In genomic region chr4:41365726-41366125, GRCh38 we compare ENCODE assay signal across 20 cellular contexts.
DNase-seq lines count a peak whose midpoint lies in the region; ATAC-seq, FAIRE-seq and TF ChIP-seq lines count a peak whose summit lies in the region.
"Had no signal": no experiment of that assay in that cellular context is flagged by ENCODE, and none has a peak within 500 bp of the region (broad histone marks: within the 10 kb centered on the region; RNA-seq: fewer than 3 reads in every experiment).

No MANE protein-coding gene starts in this region.

- no peak overlapping the region for H4K8ac ChIP-seq in neuronal stem cell (ENCODE audit: low read depth, low read length)

- H2BK120ac ChIP-seq in neuronal stem cell (ENCODE audit: low read depth, low read length): no peak overlapping the region

- no peak overlapping the region for H2AK5ac ChIP-seq in neuronal stem cell (ENCODE audit: low read depth, low read length)

- H3K79me1 ChIP-seq in neuronal stem cell (ENCODE audit: low read depth, low read length): no peaks in the 10 kb centered on the region

- H3K23ac ChIP-seq in neuronal stem cell (ENCODE audit: low read depth, low read length, poor library complexity): no peak overlapping the region

- no peak overlapping the region for H2AFZ ChIP-seq in neuronal stem cell (ENCODE audit: low read length)

- no peak overlapping the region for H3K27ac ChIP-seq in neuronal stem cell (replicated peaks; ENCODE audit: low read length)
- H3K27ac ChIP-seq in thoracic aorta: peak overlapping the region; percentile 78 to 92

- H2BK12ac ChIP-seq in neuronal stem cell (ENCODE audit: low read length): no peak overlapping the region

- H3K4me1 Mint-ChIP-seq in WTC11: peaks cover 37% of the 10 kb centered on the region

- peaks cover 94% of the 10 kb centered on the region for H3K27me3 Mint-ChIP-seq in WTC11 (ENCODE audit: low read depth)

- CTCF ChIA-PET in WTC11 (lab: Charles Lee): interaction anchor here (0.9 to 1.0 kb wide), 2 partner anchors 61 to 296 kb away, joined by 3 to 5 read pairs; no protein-coding TSS in a partner anchor

- H3K27me3 ChIP-seq in neuronal stem cell (ENCODE audit: control insufficient read depth in 3 of 3, insufficient read depth in 3 of 3, low read depth in 1 of 3, low read length in 3 of 3): peaks cover 0 to 11% (median 0%) of the 10 kb centered on the region in 3 experiments
- no peaks in the 10 kb centered on the region for H3K27me3 ChIP-seq in thoracic aorta (replicated peaks; ENCODE audit: insufficient read depth)
- H3K27me3 ChIP-seq: esophagus muscularis mucosa, upper lobe of left lung had no signal

- DNase-seq in WTC11 (ENCODE audit: low spot score) (peak; percentile 20), frontal cortex (ENCODE audit: low spot score in 2 of 2) (peak; percentile 43 to 49), neuronal stem cell (ENCODE audit: low spot score) (no peak), thoracic aorta (ENCODE audit: low spot score) (no peak), DMS114 treated with DMSO at 0.1 percent for 48 hours (lab: John Stamatoyannopoulos, UW; ENCODE audit: unreplicated experiment) (no peak)
- DNase-seq in stimulated activated CD8-positive, alpha-beta memory T cell treated with anti-CD3 and anti-CD28 coated beads, Interleukin-4, amount 100 ng/mL, for 48 hours: no peak
- DNase-seq: activated CD8-positive, alpha-beta T cell treated with anti-CD3 and anti-CD28 coated beads, Interleukin-2, amount 10 ng/mL, durations not matched to agents 7 days and 5 days; activated naive CD4-positive, alpha-beta T cell treated with Interleukin-2 at 50 U/mL for 16 hours; activated T-cell treated with anti-CD3 and anti-CD28 coated beads, Interleukin-2, amount 50 U/mL, for 1 hour; DMS79 treated with DMSO at 0.1 percent for 48 hours; effector CD8-positive, alpha-beta T cell; NCI-H1417; NCI-H524; SK-N-SH; stimulated activated naive CD4-positive, alpha-beta T cell; upper lobe of left lung had no signal

- H3K9me3 Mint-ChIP-seq in WTC11: no peaks in the 10 kb centered on the region

- no peak overlapping the region for H3K4me3 ChIP-seq in neuronal stem cell (ENCODE audit: low read length in 2 of 2)
- H3K4me3 ChIP-seq in thoracic aorta: no peak overlapping the region
- H3K4me3 ChIP-seq: esophagus muscularis mucosa, upper lobe of left lung had no signal

- H3K36me3 Mint-ChIP-seq in WTC11: no peaks in the 10 kb centered on the region

- H2BK5ac ChIP-seq in neuronal stem cell (ENCODE audit: low read length): no peak overlapping the region

- no peak overlapping the region for H4K91ac ChIP-seq in neuronal stem cell (ENCODE audit: low read depth, low read length, poor library complexity)

- H3K4me2 ChIP-seq in neuronal stem cell (ENCODE audit: insufficient read depth, low read length, poor library complexity, severe bottlenecking): no peak overlapping the region
- H3K4me2 ChIP-seq: SK-N-SH had no signal

- peak overlapping the region; percentile 20 for H3K18ac ChIP-seq in neuronal stem cell (ENCODE audit: low read length)

- ATAC-seq in WTC11: no peak; the same call in 1 of the 2 replicates
- ATAC-seq in thoracic aorta (ENCODE audit: insufficient number of reproducible peaks, low FRiP score, low read depth): no peak
- no peak for ATAC-seq in GM21786 (IDR thresholded peaks at IDR 0.05; ENCODE audit: unreplicated experiment)
- ATAC-seq: activated CD4-positive, CD25-positive, alpha-beta regulatory T cell treated with anti-CD3 and anti-CD28 coated beads, Interleukin-2, amount 50 U/mL, for 24 hours; activated CD8-positive, alpha-beta T cell treated with anti-CD3 and anti-CD28 coated beads, Interleukin-2, amount 10 ng/mL, durations not matched to agents 7 days and 5 days had no signal

- H3K9me3 ChIP-seq in neuronal stem cell (replicated peaks in 1 of 2; ENCODE audit: control insufficient read depth in 2 of 2, insufficient read depth in 1 of 2, low read depth in 1 of 2, low read length in 2 of 2) (no peaks in the 10 kb centered on the region), thoracic aorta (no peaks in the 10 kb centered on the region)
- H3K9me3 ChIP-seq: esophagus muscularis mucosa, SK-N-SH, upper lobe of left lung had no signal

- no CpG with 5 or more reads among the region's 3 CpGs for WGBS in neuronal stem cell (ENCODE audit: extremely low coverage in 2 of 2, insufficient read length in 2 of 2, insufficient replicate concordance in 1 of 2), 2 donors

- no peak overlapping the region for H3K14ac ChIP-seq in neuronal stem cell (ENCODE audit: low read length)

- POLR2A ChIA-PET in WTC11 (lab: Charles Lee): no interaction called here

- H3K9ac ChIP-seq in neuronal stem cell (ENCODE audit: low read depth, low read length, poor library complexity): no peak overlapping the region
- H3K9ac ChIP-seq: SK-N-SH had no signal

- H3K4me3 Mint-ChIP-seq in WTC11: no peak overlapping the region
- H3K4me3 Mint-ChIP-seq: activated CD8-positive, alpha-beta T cell treated with anti-CD3 and anti-CD28 coated beads, Interleukin-2, amount 10 ng/mL, durations not matched to agents 7 days and 5 days had no signal

- H3K4ac ChIP-seq in neuronal stem cell (ENCODE audit: low read length): no peak overlapping the region

- H3K27ac Mint-ChIP-seq in WTC11: no peak overlapping the region
- H3K27ac Mint-ChIP-seq: activated CD8-positive, alpha-beta T cell treated with anti-CD3 and anti-CD28 coated beads, Interleukin-2, amount 10 ng/mL, durations not matched to agents 7 days and 5 days had no signal

- TF ChIP-seq CTCF in WTC11 (IDR thresholded peaks at IDR 0.05): no peak
- no peak for TF ChIP-seq CTCF in thoracic aorta (IDR thresholded peaks at IDR 0.05)

- H3K36me3 ChIP-seq in neuronal stem cell (replicated peaks in 1 of 2; ENCODE audit: control insufficient read depth in 2 of 2, insufficient read depth in 2 of 2, low read length in 2 of 2) (no peaks in the 10 kb centered on the region), thoracic aorta (no peaks in the 10 kb centered on the region)
- H3K36me3 ChIP-seq: esophagus muscularis mucosa, upper lobe of left lung had no signal

- peak; percentile 92 for FAIRE-seq in frontal cortex (lab: Jason Lieb, UNC)
- FAIRE-seq: astrocyte had no signal

- H2BK15ac ChIP-seq in neuronal stem cell (ENCODE audit: low read length): no peak overlapping the region

- H3K4me1 ChIP-seq in neuronal stem cell (ENCODE audit: control insufficient read depth in 2 of 2, insufficient read depth in 1 of 2, low read depth in 1 of 2, low read length in 2 of 2) (peaks cover 24 to 29% of the 10 kb centered on the region in 2 donors), thoracic aorta (ENCODE audit: control insufficient read depth in 1 of 2, low read depth in 2 of 2) (peaks cover 25 to 57% of the 10 kb centered on the region in 2 donors)

TF ChIP-seq in WTC11, 78 proteins besides CTCF, POLR2A, EP300 and RAD21 (continues in another document):
- TF ChIP-seq ZNF416 (CRISPR knock-in tag; IDR thresholded peaks at IDR 0.05) (no peak), STAT6 (CRISPR knock-in tag; conservative IDR thresholded peaks at IDR 0.05; ENCODE audit: low read depth) (no peak), RORB (CRISPR knock-in tag; IDR thresholded peaks at IDR 0.05) (no peak), ATF3 (CRISPR knock-in tag; conservative IDR thresholded peaks at IDR 0.05) (no peak), GRHL2 (CRISPR knock-in tag; IDR thresholded peaks at IDR 0.05; ENCODE audit: insufficient replicate concordance, severe bottlenecking) (no peak), E2F5 (CRISPR knock-in tag; IDR thresholded peaks at IDR 0.05) (no peak), GTF2I (CRISPR knock-in tag; conservative IDR thresholded peaks at IDR 0.05) (no peak), JUN (CRISPR knock-in tag; IDR thresholded peaks at IDR 0.05) (no peak)

Comparison
In these comparisons a context has a peak if more than half of its experiments do, and no peak if none do; other contexts are left out.
1. DNase-seq: peak in WTC11 (single experiment) and frontal cortex (2 of 2); none in neuronal stem cell (single experiment), thoracic aorta (single experiment), DMS114 treated with DMSO at 0.1 percent for 48 hours (single experiment) and stimulated activated CD8-positive, alpha-beta memory T cell treated with anti-CD3 and anti-CD28 coated beads, Interleukin-4, amount 100 ng/mL, for 48 hours (single experiment).